Comparison of ENCODE assay signal across 1 cellular context in the genomic region with DNA sequence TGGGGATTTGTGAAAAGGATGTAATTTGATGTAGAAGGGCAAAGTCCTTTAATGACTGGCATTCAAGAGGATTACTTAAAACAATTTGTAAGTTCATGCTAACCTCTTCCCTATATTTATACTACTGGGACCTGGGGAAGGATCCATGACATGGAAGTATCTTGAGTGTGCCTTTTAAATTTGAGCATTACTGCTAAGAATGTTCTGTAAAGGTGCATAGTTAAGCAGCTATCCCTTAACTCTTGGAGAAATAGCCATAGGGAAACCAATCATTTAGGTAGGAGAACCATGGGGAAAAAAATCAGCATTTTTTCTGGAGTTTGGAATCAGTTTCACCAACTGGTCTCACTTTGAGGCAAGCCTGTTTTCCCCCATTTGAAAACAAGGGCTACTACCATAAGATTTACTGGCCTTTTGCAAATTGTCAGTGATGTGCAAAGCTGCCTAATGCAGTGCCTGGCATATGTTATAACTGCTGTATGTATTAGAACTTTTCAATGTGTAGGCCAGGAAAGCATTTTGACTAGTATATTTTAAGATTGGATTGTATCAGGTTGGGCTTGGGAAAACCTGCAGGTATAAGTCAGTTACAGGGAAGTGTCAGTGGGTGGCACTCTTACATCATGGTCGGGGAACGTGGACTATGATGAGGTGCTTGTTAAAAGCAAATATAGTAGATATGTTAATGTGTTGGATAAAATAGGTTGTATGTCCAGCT.
TF ChIP-seq lines count a peak whose summit lies in the region.

No MANE protein-coding gene starts in this region.

TF ChIP-seq in SK-N-SH, 30 proteins besides CTCF, POLR2A, EP300 and RAD21 (continued from another document):
- TF ChIP-seq NFIC (IDR thresholded peaks at IDR 0.05; ENCODE audit: borderline replicate concordance), result no peak
- peak; percentile 14; the same call in 1 of the 2 replicates for TF ChIP-seq TEAD4 (IDR thresholded peaks at IDR 0.05; ENCODE audit: borderline replicate concordance, insufficient read depth)
- TF ChIP-seq, protein P1, sequence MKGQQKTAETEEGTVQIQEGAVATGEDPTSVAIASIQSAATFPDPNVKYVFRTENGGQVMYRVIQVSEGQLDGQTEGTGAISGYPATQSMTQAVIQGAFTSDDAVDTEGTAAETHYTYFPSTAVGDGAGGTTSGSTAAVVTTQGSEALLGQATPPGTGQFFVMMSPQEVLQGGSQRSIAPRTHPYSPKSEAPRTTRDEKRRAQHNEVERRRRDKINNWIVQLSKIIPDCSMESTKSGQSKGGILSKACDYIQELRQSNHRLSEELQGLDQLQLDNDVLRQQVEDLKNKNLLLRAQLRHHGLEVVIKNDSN (IDR thresholded peaks at IDR 0.05; ENCODE audit: borderline replicate concordance, low read depth), result no peak
- TF ChIP-seq YY1 (IDR thresholded peaks at IDR 0.05; ENCODE audit: low read depth), result no peak
- no peak for TF ChIP-seq SIN3A (IDR thresholded peaks at IDR 0.05; ENCODE audit: borderline replicate concordance, low read depth, low read length)
- no peak for TF ChIP-seq FOXM1 (IDR thresholded peaks at IDR 0.05; ENCODE audit: low read depth)
- TF ChIP-seq FOXJ3 (CRISPR knock-in tag; IDR thresholded peaks at IDR 0.05), result no peak
- TF ChIP-seq, protein P2, sequence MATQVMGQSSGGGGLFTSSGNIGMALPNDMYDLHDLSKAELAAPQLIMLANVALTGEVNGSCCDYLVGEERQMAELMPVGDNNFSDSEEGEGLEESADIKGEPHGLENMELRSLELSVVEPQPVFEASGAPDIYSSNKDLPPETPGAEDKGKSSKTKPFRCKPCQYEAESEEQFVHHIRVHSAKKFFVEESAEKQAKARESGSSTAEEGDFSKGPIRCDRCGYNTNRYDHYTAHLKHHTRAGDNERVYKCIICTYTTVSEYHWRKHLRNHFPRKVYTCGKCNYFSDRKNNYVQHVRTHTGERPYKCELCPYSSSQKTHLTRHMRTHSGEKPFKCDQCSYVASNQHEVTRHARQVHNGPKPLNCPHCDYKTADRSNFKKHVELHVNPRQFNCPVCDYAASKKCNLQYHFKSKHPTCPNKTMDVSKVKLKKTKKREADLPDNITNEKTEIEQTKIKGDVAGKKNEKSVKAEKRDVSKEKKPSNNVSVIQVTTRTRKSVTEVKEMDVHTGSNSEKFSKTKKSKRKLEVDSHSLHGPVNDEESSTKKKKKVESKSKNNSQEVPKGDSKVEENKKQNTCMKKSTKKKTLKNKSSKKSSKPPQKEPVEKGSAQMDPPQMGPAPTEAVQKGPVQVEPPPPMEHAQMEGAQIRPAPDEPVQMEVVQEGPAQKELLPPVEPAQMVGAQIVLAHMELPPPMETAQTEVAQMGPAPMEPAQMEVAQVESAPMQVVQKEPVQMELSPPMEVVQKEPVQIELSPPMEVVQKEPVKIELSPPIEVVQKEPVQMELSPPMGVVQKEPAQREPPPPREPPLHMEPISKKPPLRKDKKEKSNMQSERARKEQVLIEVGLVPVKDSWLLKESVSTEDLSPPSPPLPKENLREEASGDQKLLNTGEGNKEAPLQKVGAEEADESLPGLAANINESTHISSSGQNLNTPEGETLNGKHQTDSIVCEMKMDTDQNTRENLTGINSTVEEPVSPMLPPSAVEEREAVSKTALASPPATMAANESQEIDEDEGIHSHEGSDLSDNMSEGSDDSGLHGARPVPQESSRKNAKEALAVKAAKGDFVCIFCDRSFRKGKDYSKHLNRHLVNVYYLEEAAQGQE (IDR thresholded peaks at IDR 0.05; ENCODE audit: low read depth, low read length), result no peak
TF ChIP-seq in SK-N-SH: peak in this region for 6.
